1 cellular context compared by ENCODE assay signal in genomic region chr3:179655236-179655635, GRCh38.
TF ChIP-seq lines count a peak whose summit lies in the region.

No MANE protein-coding gene starts in this region.

TF ChIP-seq in HCT116, 20 proteins besides CTCF, POLR2A, EP300 and RAD21 (continued from another document):
- TF ChIP-seq ZBTB33 (IDR thresholded peaks at IDR 0.05; ENCODE audit: extremely low read depth, insufficient replicate concordance, low read length): no peak
- no peak for TF ChIP-seq CBX3 (IDR thresholded peaks at IDR 0.05; ENCODE audit: low read depth)
- no peak for TF ChIP-seq POLR2AphosphoS5 (IDR thresholded peaks at IDR 0.05; ENCODE audit: low read depth, low read length)
